9 cellular contexts compared by ENCODE assay signal in the genomic region with DNA sequence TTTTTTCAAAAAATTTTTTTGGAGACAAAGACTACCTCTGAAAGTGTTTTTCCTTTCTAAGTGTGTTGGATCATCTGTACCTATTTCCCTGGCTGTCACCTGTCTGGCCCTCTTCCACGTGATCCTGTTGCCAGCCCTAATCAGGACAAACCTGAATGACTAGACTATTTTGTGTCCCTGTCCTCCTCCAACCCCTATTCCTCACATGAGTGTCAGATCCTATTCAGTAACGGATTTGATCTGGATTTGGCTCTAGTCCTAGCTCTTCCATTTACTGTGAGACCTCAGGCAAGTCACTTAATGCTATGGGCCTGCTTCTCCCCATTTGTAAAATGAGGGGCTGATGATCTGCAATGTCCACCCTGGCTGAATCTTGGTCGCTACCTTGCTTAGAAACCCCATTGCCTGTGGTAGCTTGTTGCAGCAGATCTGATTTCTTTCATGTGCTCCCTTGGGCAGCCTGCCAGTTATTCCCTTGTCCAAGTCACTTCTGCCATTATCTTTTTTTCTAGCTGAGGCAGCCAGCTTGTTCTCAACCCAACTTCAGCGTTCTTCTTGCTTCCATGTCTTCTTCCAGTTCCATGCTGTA. TPM values are rescaled to one million over a fixed set of nuclear protein-coding genes. Genes with fewer than 3 reads are reported as not detected.
DNase-seq lines count a peak whose midpoint lies in the region; TF ChIP-seq lines count a peak whose summit lies in the region.
"Had no signal": no experiment of that assay in that cellular context is flagged by ENCODE, and none has a peak within 500 bp of the region (broad histone marks: within the 10 kb centered on the region; RNA-seq: fewer than 3 reads in every experiment).

No MANE protein-coding gene starts in this region.

- TF ChIP-seq POLR2A in uterus (IDR thresholded peaks at IDR 0.05), result no peak

- H3K27ac ChIP-seq in uterus, result no peak overlapping the region

- peaks cover 68% of the 10 kb centered on the region for H3K4me1 Mint-ChIP-seq in activated naive CD4-positive, alpha-beta T cell treated with anti-CD3 and anti-CD28 coated beads, Interleukin-2, amount 50 U/mL, for 24 hours
- peaks cover 65% of the 10 kb centered on the region for H3K4me1 Mint-ChIP-seq in activated naive CD8-positive, alpha-beta T cell (ENCODE audit: low read depth)
- peaks cover 55 to 72% of the 10 kb centered on the region in 2 donors for H3K4me1 Mint-ChIP-seq in immature natural killer cell

- no peaks in the 10 kb centered on the region for H3K9me3 ChIP-seq in uterus

- TF ChIP-seq CTCF in uterus (IDR thresholded peaks at IDR 0.05), result no peak

- H3K9me3 Mint-ChIP-seq in activated naive CD4-positive, alpha-beta T cell treated with anti-CD3 and anti-CD28 coated beads, Interleukin-2, amount 50 U/mL, for 24 hours, result peaks cover 1% of the 10 kb centered on the region
- peaks cover 1% of the 10 kb centered on the region for H3K9me3 Mint-ChIP-seq in activated naive CD8-positive, alpha-beta T cell (ENCODE audit: low read depth)
- no peaks in the 10 kb centered on the region for H3K9me3 Mint-ChIP-seq in immature natural killer cell

- no peaks in the 10 kb centered on the region for H3K27me3 ChIP-seq in uterus

- intact Hi-C loops in uterus (cut with DNase I; ENCODE audit: low total_unique reads), result no loop called here

- peak overlapping the region; percentile 20 for H3K4me3 Mint-ChIP-seq in activated naive CD4-positive, alpha-beta T cell treated with anti-CD3 and anti-CD28 coated beads, Interleukin-2, amount 50 U/mL, for 24 hours
- peak overlapping the region; percentile 55 for H3K4me3 Mint-ChIP-seq in activated naive CD8-positive, alpha-beta T cell
- peak overlapping the region in 1 of 5 donors; percentile 7 for H3K4me3 Mint-ChIP-seq in immature natural killer cell

- no peak overlapping the region for H3K4me3 ChIP-seq in uterus

- H3K27ac Mint-ChIP-seq in activated naive CD4-positive, alpha-beta T cell treated with anti-CD3 and anti-CD28 coated beads, Interleukin-2, amount 50 U/mL, for 24 hours, result peak overlapping the region; percentile 82
- H3K27ac Mint-ChIP-seq in activated naive CD8-positive, alpha-beta T cell, result peak overlapping the region; percentile 72
- H3K27ac Mint-ChIP-seq in immature natural killer cell, result peak overlapping the region; percentile 77 to 90 (median 86)

- no peak for DNase-seq in activated naive CD4-positive, alpha-beta T cell treated with Interleukin-2 at 50 U/mL for 16 hours
- DNase-seq in immature natural killer cell (no peak), uterus (peak; percentile 51 to 58), mesenteric fat pad (ENCODE audit: low spot score) (no peak), NCI-H748 (lab: John Stamatoyannopoulos, UW; ENCODE audit: unreplicated experiment) (no peak), DMS79 treated with DMSO at 0.1 percent for 48 hours (lab: John Stamatoyannopoulos, UW) (no peak)
- DNase-seq: DMS79 had no signal

- H3K36me3 Mint-ChIP-seq in activated naive CD4-positive, alpha-beta T cell treated with anti-CD3 and anti-CD28 coated beads, Interleukin-2, amount 50 U/mL, for 24 hours, result peaks cover 11% of the 10 kb centered on the region
- H3K36me3 Mint-ChIP-seq in activated naive CD8-positive, alpha-beta T cell, result peaks cover 13% of the 10 kb centered on the region
- peaks cover 6 to 8% (median 7%) of the 10 kb centered on the region in 3 donors for H3K36me3 Mint-ChIP-seq in immature natural killer cell

- H3K36me3 ChIP-seq in uterus, result no peaks in the 10 kb centered on the region

- H3K27me3 Mint-ChIP-seq in activated naive CD4-positive, alpha-beta T cell treated with anti-CD3 and anti-CD28 coated beads, Interleukin-2, amount 50 U/mL, for 24 hours, result no peaks in the 10 kb centered on the region
- no peaks in the 10 kb centered on the region for H3K27me3 Mint-ChIP-seq in activated naive CD8-positive, alpha-beta T cell
- H3K27me3 Mint-ChIP-seq in immature natural killer cell (ENCODE audit: low read depth in 3 of 3), result peaks cover 5 to 11% (median 7%) of the 10 kb centered on the region in 3 donors

- H3K4me1 ChIP-seq in uterus, result no peaks in the 10 kb centered on the region

RNA-seq across cellular contexts. Expression of a gene that starts 4.8 kb away (rescaled TPM):
- polyA plus RNA-seq in immature natural killer cell, result 100 to 1,000 TPM in 2 of 3 donors, 10 to 100 TPM in 1; 92.6 to 140 (median 112) TPM
- total RNA-seq in uterus (100 to 1,000 TPM in 1 of 4 donors, 10 to 100 TPM in 3; 35.3 to 109 (median 76.5) TPM), mesenteric fat pad (59.8 TPM)

RNA-seq across cellular contexts. Expression of a gene that starts 34.5 kb away (rescaled TPM):
- polyA plus RNA-seq in immature natural killer cell, result 100 to 1,000 TPM; 120 to 203 (median 142) TPM
- total RNA-seq in uterus (100 to 1,000 TPM; 232 to 592 (median 389) TPM), mesenteric fat pad (269 TPM)

Comparison
In these comparisons a context has a peak if more than half of its experiments do, and no peak if none do; other contexts are left out.
1. DNase-seq: peak in uterus (2 of 2); none in activated naive CD4-positive, alpha-beta T cell treated with Interleukin-2 at 50 U/mL for 16 hours (single experiment), immature natural killer cell (0 of 3), mesenteric fat pad (single experiment), NCI-H748 (single experiment) and DMS79 treated with DMSO at 0.1 percent for 48 hours (single experiment).
2. Peak in every context shown above with its lines, with median percentiles within 50 percentile points of each other: H3K27ac Mint-ChIP-seq.